In the genomic region with DNA sequence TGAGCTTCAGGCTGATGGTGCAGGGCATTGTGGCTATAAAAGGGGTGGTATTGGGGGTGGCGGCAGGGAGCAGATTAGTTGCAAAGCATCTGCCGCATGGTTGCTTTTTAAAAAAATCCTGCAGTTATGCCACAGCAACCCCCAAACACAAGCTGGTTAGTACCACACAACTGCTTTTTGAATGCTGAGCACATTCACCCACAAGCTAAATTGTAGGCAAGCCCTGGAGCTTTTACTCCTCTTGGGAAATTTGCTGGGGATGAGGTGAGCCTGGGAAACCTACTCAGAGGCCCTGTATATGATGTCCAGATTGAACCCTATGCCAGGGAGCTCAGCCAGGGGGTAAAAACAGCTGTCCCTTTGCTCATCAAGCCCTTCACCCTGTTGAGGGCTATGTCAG, we compare ENCODE assay signal across 1 cellular context.
TF ChIP-seq lines count a peak whose summit lies in the region.

No MANE protein-coding gene starts in this region.

TF ChIP-seq in GM23338, 12 proteins besides CTCF, POLR2A, EP300 and RAD21 (continued from another document):
- TF ChIP-seq REST (IDR thresholded peaks at IDR 0.05; ENCODE audit: unreplicated experiment) (no peak), ETS1 (IDR thresholded peaks at IDR 0.05) (no peak), CREB1 (CRISPR knock-in tag; IDR thresholded peaks at IDR 0.05; ENCODE audit: low read depth) (no peak), POLR2AphosphoS5 (IDR thresholded peaks at IDR 0.05; ENCODE audit: low read depth) (no peak), STAT1 (IDR thresholded peaks at IDR 0.05; ENCODE audit: unreplicated experiment) (no peak), ZNF331 (CRISPR knock-in tag; IDR thresholded peaks at IDR 0.05; ENCODE audit: low read depth) (no peak)
